Comparison of ENCODE assay signal across 1 cellular context in genomic region chr1:118914379-118915161, GRCh38.
TF ChIP-seq lines count a peak whose summit lies in the region.

No MANE protein-coding gene starts in this region.

TF ChIP-seq in HepG2, 621 proteins besides CTCF, POLR2A, EP300 and RAD21 (continued from another document and continues in another):
- TF ChIP-seq PCBP2 (optimal IDR thresholded peaks at IDR 0.05; ENCODE audit: low read depth, low read length, poor library complexity, severe bottlenecking) (no peak), MEIS2 (CRISPR knock-in tag; IDR thresholded peaks at IDR 0.05) (no peak), NRL (CRISPR knock-in tag; IDR thresholded peaks at IDR 0.05; ENCODE audit: borderline replicate concordance) (no peak), RFXAP (CRISPR knock-in tag; IDR thresholded peaks at IDR 0.05; ENCODE audit: borderline replicate concordance) (no peak), SIX4 (CRISPR knock-in tag; IDR thresholded peaks at IDR 0.05) (no peak), ZNF564 (CRISPR knock-in tag; IDR thresholded peaks at IDR 0.05) (no peak), RCOR2 (CRISPR knock-in tag; IDR thresholded peaks at IDR 0.05) (no peak), ZNF292 (CRISPR knock-in tag; IDR thresholded peaks at IDR 0.05; ENCODE audit: borderline replicate concordance, low read depth) (no peak), REL (CRISPR knock-in tag; conservative IDR thresholded peaks at IDR 0.05) (no peak), PHF8 (CRISPR knock-in tag; IDR thresholded peaks at IDR 0.05) (no peak), ZNF44 (CRISPR knock-in tag; IDR thresholded peaks at IDR 0.05) (no peak), ZNF383 (CRISPR knock-in tag; IDR thresholded peaks at IDR 0.05; ENCODE audit: borderline replicate concordance) (no peak), GATA4 (IDR thresholded peaks at IDR 0.05; ENCODE audit: borderline replicate concordance, low read depth) (no peak), TMF1 (CRISPR knock-in tag; IDR thresholded peaks at IDR 0.05; ENCODE audit: low read depth) (no peak), ZNF614 (CRISPR knock-in tag; IDR thresholded peaks at IDR 0.05; ENCODE audit: borderline replicate concordance) (0 out of 2 replicates have a peak, but pooled peaks have one; percentile 23), PRDM15 (CRISPR knock-in tag; IDR thresholded peaks at IDR 0.05) (no peak), SP2 (CRISPR knock-in tag; IDR thresholded peaks at IDR 0.05) (no peak), ZBTB7A (CRISPR knock-in tag; IDR thresholded peaks at IDR 0.05) (no peak), FOXC1 (CRISPR knock-in tag; IDR thresholded peaks at IDR 0.05; ENCODE audit: borderline replicate concordance) (no peak), GRHL1 (CRISPR knock-in tag; conservative IDR thresholded peaks at IDR 0.05) (no peak), AHDC1 (CRISPR knock-in tag; IDR thresholded peaks at IDR 0.05; ENCODE audit: borderline replicate concordance) (peak; percentile 89; the same call in 1 of the 2 replicates), SYNCRIP (IDR thresholded peaks at IDR 0.05; ENCODE audit: insufficient read depth, low read depth, low read length) (no peak), ZNF10 (CRISPR knock-in tag; IDR thresholded peaks at IDR 0.05; ENCODE audit: borderline replicate concordance, low read depth) (no peak), ZNF3 (CRISPR knock-in tag; IDR thresholded peaks at IDR 0.05) (no peak), ZNF615 (CRISPR knock-in tag; IDR thresholded peaks at IDR 0.05; ENCODE audit: borderline replicate concordance) (no peak), NFE2L2 (IDR thresholded peaks at IDR 0.05; ENCODE audit: low read length) (no peak), ZNF17 (CRISPR knock-in tag; IDR thresholded peaks at IDR 0.05) (no peak), ETV5 (CRISPR knock-in tag; IDR thresholded peaks at IDR 0.05; ENCODE audit: borderline replicate concordance) (no peak), ZNF430 (CRISPR knock-in tag; IDR thresholded peaks at IDR 0.05) (no peak), AKAP8 (CRISPR knock-in tag; IDR thresholded peaks at IDR 0.05) (no peak), ZNF567 (CRISPR knock-in tag; IDR thresholded peaks at IDR 0.05; ENCODE audit: borderline replicate concordance) (no peak), PHF20 (CRISPR knock-in tag; IDR thresholded peaks at IDR 0.05) (no peak), PHF5A (CRISPR knock-in tag; IDR thresholded peaks at IDR 0.05; ENCODE audit: low read depth, unreplicated experiment) (no peak), CENPT (CRISPR knock-in tag; IDR thresholded peaks at IDR 0.05; ENCODE audit: low read depth) (no peak), ZNF672 (CRISPR knock-in tag; IDR thresholded peaks at IDR 0.05) (no peak), AGO2 (optimal IDR thresholded peaks at IDR 0.05; ENCODE audit: low read depth, low read length) (no peak), HIVEP1 (CRISPR knock-in tag; IDR thresholded peaks at IDR 0.05) (no peak), SMARCE1 (IDR thresholded peaks at IDR 0.05; ENCODE audit: borderline replicate concordance) (no peak), ZNF136 (CRISPR knock-in tag; IDR thresholded peaks at IDR 0.05; ENCODE audit: low read depth) (no peak), NR2F6 (IDR thresholded peaks at IDR 0.05) (peak; percentile 43; the same call in 1 of the 2 replicates), NR2F6 (CRISPR knock-in tag; IDR thresholded peaks at IDR 0.05) (no peak), MBD4 (IDR thresholded peaks at IDR 0.05; ENCODE audit: borderline replicate concordance, low read length) (no peak)
- TF ChIP-seq, protein P1, sequence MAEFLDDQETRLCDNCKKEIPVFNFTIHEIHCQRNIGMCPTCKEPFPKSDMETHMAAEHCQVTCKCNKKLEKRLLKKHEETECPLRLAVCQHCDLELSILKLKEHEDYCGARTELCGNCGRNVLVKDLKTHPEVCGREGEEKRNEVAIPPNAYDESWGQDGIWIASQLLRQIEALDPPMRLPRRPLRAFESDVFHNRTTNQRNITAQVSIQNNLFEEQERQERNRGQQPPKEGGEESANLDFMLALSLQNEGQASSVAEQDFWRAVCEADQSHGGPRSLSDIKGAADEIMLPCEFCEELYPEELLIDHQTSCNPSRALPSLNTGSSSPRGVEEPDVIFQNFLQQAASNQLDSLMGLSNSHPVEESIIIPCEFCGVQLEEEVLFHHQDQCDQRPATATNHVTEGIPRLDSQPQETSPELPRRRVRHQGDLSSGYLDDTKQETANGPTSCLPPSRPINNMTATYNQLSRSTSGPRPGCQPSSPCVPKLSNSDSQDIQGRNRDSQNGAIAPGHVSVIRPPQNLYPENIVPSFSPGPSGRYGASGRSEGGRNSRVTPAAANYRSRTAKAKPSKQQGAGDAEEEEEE (CRISPR knock-in tag; IDR thresholded peaks at IDR 0.05; ENCODE audit: borderline replicate concordance), result no peak
- TF ChIP-seq, protein P2, sequence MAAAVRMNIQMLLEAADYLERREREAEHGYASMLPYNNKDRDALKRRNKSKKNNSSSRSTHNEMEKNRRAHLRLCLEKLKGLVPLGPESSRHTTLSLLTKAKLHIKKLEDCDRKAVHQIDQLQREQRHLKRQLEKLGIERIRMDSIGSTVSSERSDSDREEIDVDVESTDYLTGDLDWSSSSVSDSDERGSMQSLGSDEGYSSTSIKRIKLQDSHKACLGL (CRISPR knock-in tag; IDR thresholded peaks at IDR 0.05), result no peak
- TF ChIP-seq, protein P3, sequence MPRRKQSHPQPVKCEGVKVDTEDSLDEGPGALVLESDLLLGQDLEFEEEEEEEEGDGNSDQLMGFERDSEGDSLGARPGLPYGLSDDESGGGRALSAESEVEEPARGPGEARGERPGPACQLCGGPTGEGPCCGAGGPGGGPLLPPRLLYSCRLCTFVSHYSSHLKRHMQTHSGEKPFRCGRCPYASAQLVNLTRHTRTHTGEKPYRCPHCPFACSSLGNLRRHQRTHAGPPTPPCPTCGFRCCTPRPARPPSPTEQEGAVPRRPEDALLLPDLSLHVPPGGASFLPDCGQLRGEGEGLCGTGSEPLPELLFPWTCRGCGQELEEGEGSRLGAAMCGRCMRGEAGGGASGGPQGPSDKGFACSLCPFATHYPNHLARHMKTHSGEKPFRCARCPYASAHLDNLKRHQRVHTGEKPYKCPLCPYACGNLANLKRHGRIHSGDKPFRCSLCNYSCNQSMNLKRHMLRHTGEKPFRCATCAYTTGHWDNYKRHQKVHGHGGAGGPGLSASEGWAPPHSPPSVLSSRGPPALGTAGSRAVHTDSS (CRISPR knock-in tag; conservative IDR thresholded peaks at IDR 0.05), result no peak
- TF ChIP-seq, protein P4, sequence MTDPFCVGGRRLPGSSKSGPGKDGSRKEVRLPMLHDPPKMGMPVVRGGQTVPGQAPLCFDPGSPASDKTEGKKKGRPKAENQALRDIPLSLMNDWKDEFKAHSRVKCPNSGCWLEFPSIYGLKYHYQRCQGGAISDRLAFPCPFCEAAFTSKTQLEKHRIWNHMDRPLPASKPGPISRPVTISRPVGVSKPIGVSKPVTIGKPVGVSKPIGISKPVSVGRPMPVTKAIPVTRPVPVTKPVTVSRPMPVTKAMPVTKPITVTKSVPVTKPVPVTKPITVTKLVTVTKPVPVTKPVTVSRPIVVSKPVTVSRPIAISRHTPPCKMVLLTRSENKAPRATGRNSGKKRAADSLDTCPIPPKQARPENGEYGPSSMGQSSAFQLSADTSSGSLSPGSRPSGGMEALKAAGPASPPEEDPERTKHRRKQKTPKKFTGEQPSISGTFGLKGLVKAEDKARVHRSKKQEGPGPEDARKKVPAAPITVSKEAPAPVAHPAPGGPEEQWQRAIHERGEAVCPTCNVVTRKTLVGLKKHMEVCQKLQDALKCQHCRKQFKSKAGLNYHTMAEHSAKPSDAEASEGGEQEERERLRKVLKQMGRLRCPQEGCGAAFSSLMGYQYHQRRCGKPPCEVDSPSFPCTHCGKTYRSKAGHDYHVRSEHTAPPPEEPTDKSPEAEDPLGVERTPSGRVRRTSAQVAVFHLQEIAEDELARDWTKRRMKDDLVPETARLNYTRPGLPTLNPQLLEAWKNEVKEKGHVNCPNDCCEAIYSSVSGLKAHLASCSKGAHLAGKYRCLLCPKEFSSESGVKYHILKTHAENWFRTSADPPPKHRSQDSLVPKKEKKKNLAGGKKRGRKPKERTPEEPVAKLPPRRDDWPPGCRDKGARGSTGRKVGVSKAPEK (CRISPR knock-in tag; IDR thresholded peaks at IDR 0.05; ENCODE audit: borderline replicate concordance), result no peak
- TF ChIP-seq, protein P5, sequence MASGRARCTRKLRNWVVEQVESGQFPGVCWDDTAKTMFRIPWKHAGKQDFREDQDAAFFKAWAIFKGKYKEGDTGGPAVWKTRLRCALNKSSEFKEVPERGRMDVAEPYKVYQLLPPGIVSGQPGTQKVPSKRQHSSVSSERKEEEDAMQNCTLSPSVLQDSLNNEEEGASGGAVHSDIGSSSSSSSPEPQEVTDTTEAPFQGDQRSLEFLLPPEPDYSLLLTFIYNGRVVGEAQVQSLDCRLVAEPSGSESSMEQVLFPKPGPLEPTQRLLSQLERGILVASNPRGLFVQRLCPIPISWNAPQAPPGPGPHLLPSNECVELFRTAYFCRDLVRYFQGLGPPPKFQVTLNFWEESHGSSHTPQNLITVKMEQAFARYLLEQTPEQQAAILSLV (CRISPR knock-in tag; IDR thresholded peaks at IDR 0.05; ENCODE audit: borderline replicate concordance), result no peak
